20 cellular contexts compared by ENCODE assay signal in the genomic region with DNA sequence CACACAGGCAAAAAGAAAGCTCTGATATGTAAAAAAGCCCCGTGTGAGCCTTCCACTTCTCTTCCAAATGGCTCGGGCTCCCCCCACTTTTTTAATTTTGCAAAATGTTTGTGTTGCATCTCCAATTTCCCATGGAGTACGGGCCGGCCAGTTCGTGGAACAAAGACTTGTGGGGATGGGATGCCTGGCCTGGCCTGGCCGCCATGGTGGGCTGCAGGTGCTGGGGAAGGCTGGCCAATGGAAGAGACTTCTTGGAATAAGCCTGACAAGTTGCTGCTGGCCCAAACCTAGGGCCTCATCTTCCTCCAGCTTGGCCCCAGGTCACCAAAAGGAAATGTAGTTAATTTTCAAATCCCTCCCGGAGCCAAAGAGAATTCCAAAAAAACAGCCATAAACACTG.
"Had no signal": no experiment of that assay in that cellular context is flagged by ENCODE, and none has a peak within 500 bp of the region (broad histone marks: within the 10 kb centered on the region; RNA-seq: fewer than 3 reads in every experiment).

No MANE protein-coding gene starts in this region.

- H3K9me3 ChIP-seq: pancreas, prostate gland had no signal

- H3K4me3 ChIP-seq: cardiac muscle cell, heart left ventricle, lower lobe of right lung, pancreas, prostate gland, smooth muscle cell, thoracic aorta, transverse colon had no signal

- H3K4me1 ChIP-seq: prostate gland had no signal

- H3K4me1 Mint-ChIP-seq: memory B cell, natural killer cell had no signal

- H3K27ac ChIP-seq: cardiac muscle cell, lower lobe of right lung, pancreas, prostate gland, thoracic aorta had no signal

- H3K27ac Mint-ChIP-seq: dendritic cell treated with granulocyte-macrophage colony-stimulating factor and Interleukin-4, amounts not matched to agents 40 ng/mL and 50 ng/mL, for 4 days; memory B cell; mesothelial cell of epicardium; natural killer cell had no signal

- H3K4me3 Mint-ChIP-seq: dendritic cell treated with granulocyte-macrophage colony-stimulating factor and Interleukin-4, amounts not matched to agents 40 ng/mL and 50 ng/mL, for 4 days; memory B cell; mesothelial cell of epicardium; natural killer cell had no signal

- DNase-seq: cerebellar nuclear complex; foreskin melanocyte; hypothalamus; kidney glomerular epithelial cell; lower lobe of right lung; natural killer cell; occipital lobe; pancreas; retina; stimulated activated CD4-positive, alpha-beta T cell treated with anti-CD3 and anti-CD28 coated beads, Interleukin-2, amount 100 ng/mL, for 48 hours; stimulated activated naive CD8-positive, alpha-beta T cell treated with anti-CD3 and anti-CD28 coated beads, Interleukin-15, Interleukin-2, amounts not matched to agents 100 U/mL and 50 U/mL, for 24 hours; transverse colon had no signal

- H3K36me3 ChIP-seq: cardiac muscle cell, heart left ventricle, lower lobe of right lung, pancreas, prostate gland, thoracic aorta, transverse colon had no signal

- H3K36me3 Mint-ChIP-seq: memory B cell, mesothelial cell of epicardium, natural killer cell had no signal

- ATAC-seq: lower lobe of right lung; natural killer cell; stimulated activated naive CD8-positive, alpha-beta T cell treated with anti-CD3 and anti-CD28 coated beads, Interleukin-15, Interleukin-2, amounts not matched to agents 100 U/mL and 50 U/mL, for 24 hours had no signal

- H3K27me3 ChIP-seq: cardiac muscle cell, pancreas had no signal
